In the genomic region with DNA sequence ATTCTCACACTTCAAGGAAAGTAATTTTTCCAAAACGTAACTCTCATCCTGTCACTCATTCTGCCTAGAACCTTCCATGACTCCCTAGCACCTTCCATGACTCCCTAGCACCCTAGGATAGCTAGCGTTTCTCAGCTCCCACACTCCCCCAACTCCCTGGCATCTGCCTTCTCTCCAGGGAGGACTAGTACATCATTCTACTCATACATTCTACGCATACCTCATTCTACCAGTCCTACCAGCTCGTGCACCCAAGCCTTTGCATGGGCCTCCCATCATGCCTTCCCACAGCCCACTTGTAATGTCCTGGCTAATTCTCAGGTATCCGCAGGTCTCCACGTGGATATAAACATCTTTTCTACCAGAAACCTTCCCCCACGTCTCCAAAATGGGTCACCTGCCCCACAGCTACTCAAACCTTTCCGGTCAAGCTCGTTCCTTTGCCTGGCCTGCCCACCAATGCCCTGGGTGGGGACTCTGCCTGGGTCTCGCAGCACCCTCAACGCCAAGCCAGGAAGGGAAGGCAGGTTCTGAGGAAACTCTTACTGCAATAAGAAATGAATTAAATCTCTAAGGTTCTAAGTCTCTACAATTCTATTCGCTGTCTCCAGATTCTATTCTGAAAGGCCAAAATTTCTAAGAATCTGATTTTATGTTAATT, we compare ENCODE assay signal across 8 cellular contexts. TPM values are rescaled to one million over a fixed set of nuclear protein-coding genes. Genes with fewer than 3 reads are reported as not detected.
A peak's percentile ranks its signal among the peaks of the same experiment; 100 is the strongest.
DNase-seq lines count a peak whose midpoint lies in the region; ATAC-seq and TF ChIP-seq lines count a peak whose summit lies in the region.

No MANE protein-coding gene starts in this region.

- no peak for TF ChIP-seq POLR2A in NB4 (IDR thresholded peaks at IDR 0.05; ENCODE audit: extremely low read depth, insufficient read length)

- H3K27ac ChIP-seq in duodenal mucosa (ENCODE audit: low read depth, low read length): no peak overlapping the region

- no peaks in the 10 kb centered on the region for H3K36me3 Mint-ChIP-seq in nephron progenitor cell (ENCODE audit: low read depth)

- H3K4me3 ChIP-seq in BJ (ENCODE audit: low read depth, low read length) (peak overlapping the region; percentile 51), NB4 (ENCODE audit: low read depth, low read length) (peak overlapping the region; percentile 35), duodenal mucosa (ENCODE audit: low read depth in 1 of 2, low read length in 2 of 2) (peak overlapping the region; percentile 69 to 75)

- POLR2A ChIA-PET in BJ (lab: Charles Lee): interaction anchor here (0.6 kb wide), 1 partner anchor 1145 kb away, joined by 13 read pairs; no protein-coding TSS in a partner anchor

- peak overlapping the region; percentile 51 to 64 for H3K9ac ChIP-seq in duodenal mucosa (ENCODE audit: low read depth in 1 of 2, low read length in 2 of 2)

- H3K9me3 Mint-ChIP-seq in nephron progenitor cell: peaks cover 17% of the 10 kb centered on the region

- no peaks in the 10 kb centered on the region for H3K9me3 ChIP-seq in duodenal mucosa (ENCODE audit: control insufficient read depth in 1 of 2, low read length in 2 of 2)

- peak overlapping the region; percentile 82 for H3K4me3 Mint-ChIP-seq in nephron progenitor cell

- CTCF ChIA-PET in BJ (lab: Yijun Ruan, JAX): interaction anchor here (0.8 to 2.2 kb wide), 3 partner anchors 13 to 20 kb away, joined by 3 to 9 read pairs (median 3); no protein-coding TSS in a partner anchor

- H3K27ac Mint-ChIP-seq in nephron progenitor cell: no peak overlapping the region

- no peaks in the 10 kb centered on the region for H3K27me3 ChIP-seq in BJ (ENCODE audit: control insufficient read depth, insufficient read depth, low read length)
- no peaks in the 10 kb centered on the region for H3K27me3 ChIP-seq in duodenal mucosa (ENCODE audit: control insufficient read depth in 1 of 2, insufficient read depth in 2 of 2, low read length in 2 of 2)

- DNase-seq in BJ (ENCODE audit: low read depth) (no peak), NB4 (ENCODE audit: low read depth) (no peak), nephron progenitor cell (no peak), amygdala (lab: John Stamatoyannopoulos, UW) (no peak), dermis blood vessel endothelial cell (no peak), pons (ENCODE audit: low spot score) (no peak)

- ATAC-seq in GM19351 (IDR thresholded peaks at IDR 0.05; ENCODE audit: unreplicated experiment): no peak

- H3K36me3 ChIP-seq in BJ (ENCODE audit: control insufficient read depth, insufficient read depth, low read length): no peaks in the 10 kb centered on the region
- peaks cover 0 to under 1% of the 10 kb centered on the region in 2 donors for H3K36me3 ChIP-seq in duodenal mucosa (ENCODE audit: control insufficient read depth in 1 of 2, insufficient read depth in 2 of 2, low read length in 2 of 2)

- peaks cover 23% of the 10 kb centered on the region for H3K27me3 Mint-ChIP-seq in nephron progenitor cell (ENCODE audit: low read depth, poor library complexity)

- H3K4me1 Mint-ChIP-seq in nephron progenitor cell: peaks cover 46% of the 10 kb centered on the region

- peaks cover 20 to 27% of the 10 kb centered on the region in 2 donors for H3K4me1 ChIP-seq in duodenal mucosa (ENCODE audit: control insufficient read depth in 1 of 2, insufficient read depth in 2 of 2, low read length in 2 of 2)

- TF ChIP-seq CTCF in BJ (IDR thresholded peaks at IDR 0.05; ENCODE audit: insufficient read depth, low read depth, low read length) (no peak), NB4 (IDR thresholded peaks at IDR 0.05; ENCODE audit: low read depth, low read length) (no peak), nephron progenitor cell (IDR thresholded peaks at IDR 0.05) (no peak)

RNA-seq across cellular contexts. Expression of gene ANKS6, which starts 0.9 kb away (rescaled TPM):
- 9.9 and 13.0 TPM in 2 replicates for polyA plus RNA-seq in BJ (2011; rRNA removed)
- polyA minus RNA-seq in BJ (2011; rRNA and poly(A)+ RNA removed): 10.4 and 11.4 TPM in 2 replicates
- 8.0 and 12.6 TPM in 2 replicates for total RNA-seq in dermis blood vessel endothelial cell

RNA-seq across cellular contexts. Expression of gene GALNT12, which starts 12.0 kb away (rescaled TPM):
- 4.2 and 4.8 TPM in 2 replicates for polyA plus RNA-seq in BJ (2011; rRNA removed)
- 1.3 and 3.1 TPM in 2 replicates for polyA minus RNA-seq in BJ (2011; rRNA and poly(A)+ RNA removed)
- 0.14 and 0.34 TPM in 2 replicates for total RNA-seq in dermis blood vessel endothelial cell
